In the genomic region with DNA sequence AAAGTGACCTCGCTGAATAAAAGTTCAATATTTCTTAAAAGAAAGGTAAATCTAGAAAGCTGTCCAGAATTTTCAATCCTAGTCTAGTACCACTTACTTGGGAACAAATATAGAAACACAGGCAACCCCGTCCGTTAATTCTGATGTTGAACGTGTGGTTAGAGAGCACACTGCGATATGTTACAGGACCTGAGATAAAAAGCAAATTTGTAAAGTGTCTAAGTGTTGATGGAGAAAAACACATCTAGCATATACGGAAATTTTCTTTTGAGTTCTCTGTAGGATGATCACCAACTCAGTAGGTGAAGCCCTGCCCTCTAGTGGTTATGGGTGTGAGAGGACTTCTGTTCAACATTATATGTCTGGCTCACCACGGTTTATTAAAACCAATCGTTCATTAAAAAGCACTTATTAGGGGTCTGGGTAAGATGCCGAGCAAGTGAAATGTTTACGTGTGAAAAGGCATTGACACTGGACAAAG, we compare ENCODE assay signal across 8 cellular contexts. TPM values are rescaled to one million over a fixed set of nuclear protein-coding genes. Genes with fewer than 3 reads are reported as not detected.
A peak's percentile ranks its signal among the peaks of the same experiment; 100 is the strongest.
DNase-seq lines count a peak whose midpoint lies in the region; ATAC-seq and TF ChIP-seq lines count a peak whose summit lies in the region.

No MANE protein-coding gene starts in this region.

- peak overlapping the region; percentile 94 for H3K4me3 Mint-ChIP-seq in activated naive CD8-positive, alpha-beta T cell treated with anti-CD3 and anti-CD28 coated beads, Interleukin-2, amount 10 ng/mL, durations not matched to agents 7 days and 5 days

- WGBS in ovary, 3 donors: 0 to 3% (median 2%) methylated on average over 10 of the region's 10 CpGs
- WGBS in upper lobe of left lung, 2 donors: 2 to 3% methylated on average over 10 of the region's 10 CpGs

- H3K4me1 Mint-ChIP-seq in activated naive CD8-positive, alpha-beta T cell treated with anti-CD3 and anti-CD28 coated beads, Interleukin-2, amount 10 ng/mL, durations not matched to agents 7 days and 5 days: peaks cover 30% of the 10 kb centered on the region

- H3K4me1 ChIP-seq in RWPE2 (ENCODE audit: insufficient read depth, poor library complexity, severe bottlenecking): peaks cover 11% of the 10 kb centered on the region
- H3K4me1 ChIP-seq in ovary (ENCODE audit: insufficient read depth): peaks cover 1% of the 10 kb centered on the region
- H3K4me1 ChIP-seq in upper lobe of left lung: peaks cover 13 to 28% (median 18%) of the 10 kb centered on the region in 4 donors

- H3K4me3 ChIP-seq in RWPE2 (ENCODE audit: severe bottlenecking): peak overlapping the region; percentile 55
- peak overlapping the region; percentile 82 for H3K4me3 ChIP-seq in ovary
- peak overlapping the region; percentile 41 to 89 (median 85) for H3K4me3 ChIP-seq in upper lobe of left lung

- no peaks in the 10 kb centered on the region for H3K9me3 ChIP-seq in RWPE2 (ENCODE audit: severe bottlenecking)
- H3K9me3 ChIP-seq in ovary: no peaks in the 10 kb centered on the region
- H3K9me3 ChIP-seq in upper lobe of left lung: no peaks in the 10 kb centered on the region

- intact Hi-C loops in head of caudate nucleus (cut with DNase I) (loop anchor here (5.0 to 10.0 kb wide), 2 partner anchors 132 to 145 kb away; a partner anchor contains a TSS), ovary (cut with DNase I) (loop anchor here in 2 of 4 donors (5.0 to 10.0 kb wide), 2 partner anchors 140 to 148 kb away; a partner anchor contains a TSS)

- TF ChIP-seq EP300 in ovary (IDR thresholded peaks at IDR 0.05) (no peak), upper lobe of left lung (IDR thresholded peaks at IDR 0.05) (no peak)

- no peaks in the 10 kb centered on the region for H3K9me3 Mint-ChIP-seq in activated naive CD8-positive, alpha-beta T cell treated with anti-CD3 and anti-CD28 coated beads, Interleukin-2, amount 10 ng/mL, durations not matched to agents 7 days and 5 days

- TF ChIP-seq POLR2A in ovary (IDR thresholded peaks at IDR 0.05) (no peak), upper lobe of left lung (IDR thresholded peaks at IDR 0.05) (no peak)

- POLR2A ChIA-PET in activated naive CD8-positive, alpha-beta T cell treated with anti-CD3 and anti-CD28 coated beads, Interleukin-2, amount 10 ng/mL, durations not matched to agents 7 days and 5 days (lab: Charles Lee): interaction anchor here (0.9 to 2.7 kb wide), 9 partner anchors 9 to 147 kb away, joined by 3 to 36 read pairs (median 4); a partner anchor contains a TSS

- DNase-seq in GDM1 (lab: John Stamatoyannopoulos, UW): peak; percentile 60
- peak; percentile 73 for DNase-seq in HCEC 1CT
- peak; percentile 83 for DNase-seq in M059J (ENCODE audit: low read depth)
- DNase-seq in RWPE2 (ENCODE audit: low spot score): no peak
- DNase-seq in activated naive CD8-positive, alpha-beta T cell treated with anti-CD3 and anti-CD28 coated beads, Interleukin-2, amount 10 ng/mL, durations not matched to agents 7 days and 5 days: peak; percentile 29
- peak in 41 of 42 donors; percentile 35 to 93 (median 76) for DNase-seq in head of caudate nucleus
- peak in 4 of 5 donors; percentile 41 to 75 (median 62) for DNase-seq in ovary
- peak in 1 of 2 donors; percentile 74 for DNase-seq in upper lobe of left lung

- H3K27me3 Mint-ChIP-seq in activated naive CD8-positive, alpha-beta T cell treated with anti-CD3 and anti-CD28 coated beads, Interleukin-2, amount 10 ng/mL, durations not matched to agents 7 days and 5 days: no peaks in the 10 kb centered on the region

- H3K36me3 ChIP-seq in RWPE2 (ENCODE audit: low read depth) (no peaks in the 10 kb centered on the region), ovary (no peaks in the 10 kb centered on the region), upper lobe of left lung (no peaks in the 10 kb centered on the region)

- H3K27me3 ChIP-seq in RWPE2 (ENCODE audit: insufficient read depth, poor library complexity, severe bottlenecking): no peaks in the 10 kb centered on the region
- no peaks in the 10 kb centered on the region for H3K27me3 ChIP-seq in ovary
- H3K27me3 ChIP-seq in upper lobe of left lung: no peaks in the 10 kb centered on the region

- TF ChIP-seq CTCF in RWPE2 (IDR thresholded peaks at IDR 0.05; ENCODE audit: poor library complexity, severe bottlenecking) (peak; percentile 93), ovary (IDR thresholded peaks at IDR 0.05) (peak; percentile 44 to 80 (median 79)), upper lobe of left lung (IDR thresholded peaks at IDR 0.05) (peak; percentile 62 to 92 (median 86))

- peaks cover 2% of the 10 kb centered on the region for H3K36me3 Mint-ChIP-seq in activated naive CD8-positive, alpha-beta T cell treated with anti-CD3 and anti-CD28 coated beads, Interleukin-2, amount 10 ng/mL, durations not matched to agents 7 days and 5 days

- peak overlapping the region; percentile 98 for H3K27ac Mint-ChIP-seq in activated naive CD8-positive, alpha-beta T cell treated with anti-CD3 and anti-CD28 coated beads, Interleukin-2, amount 10 ng/mL, durations not matched to agents 7 days and 5 days

- peak; percentile 59 for ATAC-seq in RWPE2 (ENCODE audit: low read depth)
- ATAC-seq in activated naive CD8-positive, alpha-beta T cell treated with anti-CD3 and anti-CD28 coated beads, Interleukin-2, amount 10 ng/mL, durations not matched to agents 7 days and 5 days (ENCODE audit: low read depth): peak; percentile 41
- ATAC-seq in upper lobe of left lung (ENCODE audit: low FRiP score in 2 of 2): peak; percentile 87 to 90

- H3K27ac ChIP-seq in RWPE2 (ENCODE audit: poor library complexity, severe bottlenecking): peak overlapping the region; percentile 64
- peak overlapping the region; percentile 86 to 88 for H3K27ac ChIP-seq in ovary
- H3K27ac ChIP-seq in upper lobe of left lung: peak overlapping the region; percentile 97 to 99 (median 98)

RNA-seq across cellular contexts. Expression of a gene that starts 1.1 kb away (rescaled TPM):
- total RNA-seq in M059J (2014; rRNA removed; shearing (Covaris generic)): 17.2 and 33.9 TPM in 2 replicates
- total RNA-seq in activated naive CD8-positive, alpha-beta T cell treated with anti-CD3 and anti-CD28 coated beads, Interleukin-2, amount 10 ng/mL, durations not matched to agents 7 days and 5 days: 10 to 100 TPM; 51.3 to 56.2 TPM
- 10 to 100 TPM; 37.6 to 63.9 (median 53.0) TPM for total RNA-seq in ovary
- 10 to 100 TPM; 27.3 to 88.4 TPM for polyA plus RNA-seq in ovary
- total RNA-seq in upper lobe of left lung: 100 to 1,000 TPM in 4 of 6 donors, 10 to 100 TPM in 2; 50.3 to 131 (median 114) TPM
